ENCODE assay signal across 8 cellular contexts in genomic region chr2:241702155-241702404, GRCh38. TPM values are rescaled to one million over a fixed set of nuclear protein-coding genes. Genes with fewer than 3 reads are reported as not detected.
DNase-seq lines count a peak whose midpoint lies in the region; ATAC-seq and TF ChIP-seq lines count a peak whose summit lies in the region.

No MANE protein-coding gene starts in this region.

- no peaks in the 10 kb centered on the region for H3K27me3 ChIP-seq in kidney epithelial cell (ENCODE audit: control insufficient read depth, insufficient read depth, low read length)

- DNase-seq in COLO829 (ENCODE audit: low spot score) (peak; percentile 74), NCI-H1417 treated with DMSO at 0.1 percent for 48 hours (lab: John Stamatoyannopoulos, UW) (peak; percentile 7), kidney epithelial cell (ENCODE audit: low read depth) (no peak), NOMO-1 treated with DMSO at 0.1 percent for 48 hours (lab: John Stamatoyannopoulos, UW; ENCODE audit: unreplicated experiment) (no peak)
- DNase-seq in activated naive CD4-positive, alpha-beta T cell treated with anti-CD3 and anti-CD28 coated beads, Interleukin-2, amount 50 U/mL, for 16 hours = peak; percentile 75
- DNase-seq in stimulated activated CD8-positive, alpha-beta memory T cell treated with anti-CD3 and anti-CD28 coated beads, Interleukin-12 subunit alpha, Interleukin-12 subunit beta, amount 100 ng/mL, for 4 hours (ENCODE audit: low read depth) = peak; percentile 76

- ATAC-seq in HG02610 (IDR thresholded peaks at IDR 0.05; ENCODE audit: unreplicated experiment) (no peak), GM21576 (IDR thresholded peaks at IDR 0.05; ENCODE audit: unreplicated experiment) (no peak)

- peak overlapping the region; percentile 61 for H3K4me3 ChIP-seq in kidney epithelial cell (ENCODE audit: low read depth, low read length)

- no peaks in the 10 kb centered on the region for H3K36me3 ChIP-seq in kidney epithelial cell (ENCODE audit: control insufficient read depth, insufficient read depth, low read length)

- no peak for TF ChIP-seq CTCF in kidney epithelial cell (IDR thresholded peaks at IDR 0.05; ENCODE audit: insufficient read depth, low read length, poor library complexity, severe bottlenecking)

RNA-seq across cellular contexts. Expression of gene ING5, which starts 0.2 kb away (rescaled TPM):
- 12.6 and 25.6 TPM in 2 replicates for total RNA-seq in kidney epithelial cell

RNA-seq across cellular contexts. Expression of gene DTYMK, which starts 15.5 kb away (rescaled TPM):
- 32.9 and 35.6 TPM in 2 replicates for total RNA-seq in kidney epithelial cell

RNA-seq across cellular contexts. Expression of gene D2HGDH, which starts 32.4 kb away (rescaled TPM):
- 10.2 and 16.5 TPM in 2 replicates for total RNA-seq in kidney epithelial cell

Comparison
In these comparisons a context has a peak if more than half of its experiments do, and no peak if none do; other contexts are left out.
1. DNase-seq: peak in COLO829 (single experiment), NCI-H1417 treated with DMSO at 0.1 percent for 48 hours (single experiment), activated naive CD4-positive, alpha-beta T cell treated with anti-CD3 and anti-CD28 coated beads, Interleukin-2, amount 50 U/mL, for 16 hours (single experiment) and stimulated activated CD8-positive, alpha-beta memory T cell treated with anti-CD3 and anti-CD28 coated beads, Interleukin-12 subunit alpha, Interleukin-12 subunit beta, amount 100 ng/mL, for 4 hours (single experiment); none in kidney epithelial cell (single experiment) and NOMO-1 treated with DMSO at 0.1 percent for 48 hours (single experiment).